ENCODE assay signal across 17 cellular contexts in the genomic region with DNA sequence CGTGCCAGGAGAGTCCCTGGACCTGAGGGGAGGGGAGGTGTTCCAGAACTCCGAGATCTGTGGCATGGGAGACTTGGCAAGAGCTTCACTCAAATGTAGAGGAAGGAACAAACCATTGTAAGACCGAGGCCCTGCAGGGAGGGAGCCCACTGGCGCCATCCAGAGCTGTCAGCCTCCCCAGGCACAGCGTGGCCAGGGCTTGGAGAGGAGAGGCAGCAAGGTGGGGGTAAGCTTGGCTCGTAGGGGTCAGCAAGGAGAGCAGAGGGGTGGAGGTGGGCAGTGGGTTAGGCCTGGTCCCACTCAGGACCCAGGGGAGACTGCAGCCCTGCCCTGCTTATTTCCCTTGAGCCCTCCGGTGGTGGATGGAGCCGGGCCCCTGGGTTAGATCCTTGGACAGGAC.
"Had no signal": no experiment of that assay in that cellular context is flagged by ENCODE, and none has a peak within 500 bp of the region (broad histone marks: within the 10 kb centered on the region; RNA-seq: fewer than 3 reads in every experiment).

No MANE protein-coding gene starts in this region.

- H3K27ac Mint-ChIP-seq: activated CD8-positive, alpha-beta memory T cell treated with anti-CD3 and anti-CD28 coated beads, Interleukin-2, amount 10 ng/mL, durations not matched to agents 7 days and 5 days; activated naive CD8-positive, alpha-beta T cell treated with anti-CD3 and anti-CD28 coated beads, Interleukin-2, amount 10 ng/mL, durations not matched to agents 7 days and 5 days; type B pancreatic cell had no signal

- H3K9me3 Mint-ChIP-seq: activated naive CD8-positive, alpha-beta T cell treated with anti-CD3 and anti-CD28 coated beads, Interleukin-2, amount 10 ng/mL, durations not matched to agents 7 days and 5 days; type B pancreatic cell had no signal

- H3K27ac ChIP-seq: neutrophil, parathyroid adenoma, suprapubic skin had no signal

- H3K27me3 ChIP-seq: breast epithelium, neutrophil, suprapubic skin had no signal

- H3K9me3 ChIP-seq: breast epithelium, neutrophil, suprapubic skin had no signal

- H3K27me3 Mint-ChIP-seq: activated CD8-positive, alpha-beta memory T cell treated with anti-CD3 and anti-CD28 coated beads, Interleukin-2, amount 10 ng/mL, durations not matched to agents 7 days and 5 days; activated naive CD8-positive, alpha-beta T cell treated with anti-CD3 and anti-CD28 coated beads, Interleukin-2, amount 10 ng/mL, durations not matched to agents 7 days and 5 days; naive B cell; type B pancreatic cell had no signal

- H3K4me3 Mint-ChIP-seq: activated CD8-positive, alpha-beta memory T cell treated with anti-CD3 and anti-CD28 coated beads, Interleukin-2, amount 10 ng/mL, durations not matched to agents 7 days and 5 days; activated naive CD8-positive, alpha-beta T cell treated with anti-CD3 and anti-CD28 coated beads, Interleukin-2, amount 10 ng/mL, durations not matched to agents 7 days and 5 days had no signal

- ATAC-seq: activated CD8-positive, alpha-beta memory T cell treated with anti-CD3 and anti-CD28 coated beads, Interleukin-2, amount 10 ng/mL, durations not matched to agents 7 days and 5 days; left lobe of liver had no signal

- H3K79me2 ChIP-seq: parathyroid adenoma had no signal

- H3K4me3 ChIP-seq: breast epithelium, suprapubic skin had no signal

- H3K36me3 ChIP-seq: breast epithelium, neutrophil had no signal

- H3K9ac ChIP-seq: parathyroid adenoma had no signal

- DNase-seq: activated CD4-positive, alpha-beta T cell treated with anti-CD3 and anti-CD28 coated beads for 1 hour; activated CD4-positive, alpha-beta T cell treated with anti-CD3 and anti-CD28 coated beads, Interleukin-2, amount 50 U/mL, for 4 hours; activated CD8-positive, alpha-beta memory T cell treated with anti-CD3 and anti-CD28 coated beads, Interleukin-2, amount 10 ng/mL, durations not matched to agents 7 days and 5 days; activated naive CD8-positive, alpha-beta T cell treated with anti-CD3 and anti-CD28 coated beads, Interleukin-2, amount 10 ng/mL, durations not matched to agents 7 days and 5 days; activated T-cell treated with anti-CD3 and anti-CD28 coated beads, Interleukin-2, amount 50 U/mL, for 1 hour; dermis blood vessel endothelial cell; islet precursor cell; naive B cell; stimulated activated CD4-positive, alpha-beta T cell treated with anti-CD3 and anti-CD28 coated beads, Interleukin-4, amount 100 ng/mL, for 24 hours; stimulated activated naive CD4-positive, alpha-beta T cell treated with Interleukin-2 at 50 U/mL for 16 hours; T1000 had no signal
